18 cellular contexts compared by ENCODE assay signal in the genomic region with DNA sequence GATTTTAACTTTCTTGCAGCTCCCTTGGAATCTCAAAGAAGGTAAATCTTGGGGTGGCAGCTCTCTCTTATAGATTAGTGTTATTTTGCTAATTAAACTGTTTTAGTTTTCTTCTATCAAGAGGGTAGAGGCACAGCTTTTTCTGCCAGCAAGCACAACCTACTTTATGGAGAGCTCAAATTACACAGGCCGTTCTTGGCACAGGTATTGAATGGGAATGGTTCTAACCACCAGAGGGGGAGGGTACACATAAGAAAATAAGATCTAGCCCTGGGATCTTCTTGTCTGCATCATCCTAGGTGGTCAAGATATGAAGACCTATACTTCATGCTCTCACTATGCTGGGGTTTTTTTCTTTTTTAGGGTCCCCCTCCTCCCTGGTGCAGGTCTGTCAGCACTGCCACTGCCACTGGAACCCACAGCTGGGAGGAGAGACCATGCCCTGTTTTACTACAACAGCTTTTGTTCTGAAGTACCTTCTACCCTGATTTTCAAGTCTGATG. TPM values are rescaled to one million over a fixed set of nuclear protein-coding genes. Genes with fewer than 3 reads are reported as not detected.
A peak's percentile ranks its signal among the peaks of the same experiment; 100 is the strongest.
DNase-seq lines count a peak whose midpoint lies in the region; ATAC-seq and TF ChIP-seq lines count a peak whose summit lies in the region.
"Had no signal": no experiment of that assay in that cellular context is flagged by ENCODE, and none has a peak within 500 bp of the region (broad histone marks: within the 10 kb centered on the region; RNA-seq: fewer than 3 reads in every experiment).

No MANE protein-coding gene starts in this region.

- H3K27me3 Mint-ChIP-seq in naive thymus-derived CD4-positive, alpha-beta T cell: no peaks in the 10 kb centered on the region

- H3K9me3 ChIP-seq in naive thymus-derived CD4-positive, alpha-beta T cell (ENCODE audit: control insufficient read depth in 2 of 3, low read length in 3 of 3): no peaks in the 10 kb centered on the region
- H3K9me3 ChIP-seq in tibial nerve: no peaks in the 10 kb centered on the region

- peaks cover 7 to 68% (median 40%) of the 10 kb centered on the region in 5 donors for H3K36me3 Mint-ChIP-seq in naive thymus-derived CD4-positive, alpha-beta T cell

- H3K9me3 Mint-ChIP-seq in naive thymus-derived CD4-positive, alpha-beta T cell: no peaks in the 10 kb centered on the region
- H3K9me3 Mint-ChIP-seq: T-helper 2 cell treated with Interferon-gamma antibody and Interleukin-4, amounts not matched to agents 5 μg/mL and 100 μg/mL, for 36 hours had no signal

- no peak overlapping the region for H3K4me3 ChIP-seq in naive thymus-derived CD4-positive, alpha-beta T cell (ENCODE audit: low read length)
- no peak overlapping the region for H3K4me3 ChIP-seq in tibial nerve
- H3K4me3 ChIP-seq: skin epidermis had no signal

- H3K27me3 ChIP-seq in naive thymus-derived CD4-positive, alpha-beta T cell (ENCODE audit: control insufficient read depth in 2 of 2, insufficient read depth in 2 of 2, low read length in 2 of 2): no peaks in the 10 kb centered on the region
- no peaks in the 10 kb centered on the region for H3K27me3 ChIP-seq in tibial nerve
- H3K27me3 ChIP-seq: foreskin keratinocyte had no signal

- peak overlapping the region in 1 of 9 donors; percentile 28 for H3K27ac Mint-ChIP-seq in naive thymus-derived CD4-positive, alpha-beta T cell
- H3K27ac Mint-ChIP-seq: T-helper 2 cell treated with Interferon-gamma antibody and Interleukin-4, amounts not matched to agents 5 μg/mL and 100 μg/mL, for 36 hours had no signal

- no peak for TF ChIP-seq EP300 in tibial nerve (IDR thresholded peaks at IDR 0.05)

- CTCF ChIA-PET in naive thymus-derived CD4-positive, alpha-beta T cell (lab: Charles Lee): no interaction called here

- POLR2A ChIA-PET in naive thymus-derived CD4-positive, alpha-beta T cell (lab: Charles Lee): no interaction called here

- TF ChIP-seq CTCF in tibial nerve (IDR thresholded peaks at IDR 0.05): no peak

- intact Hi-C loops in naive thymus-derived CD4-positive, alpha-beta T cell (cut with micrococcal nuclease): no loop called here

- H3K36me3 ChIP-seq in naive thymus-derived CD4-positive, alpha-beta T cell (ENCODE audit: control insufficient read depth in 2 of 3, insufficient read depth in 3 of 3, low read length in 3 of 3): peaks cover 0 to 77% (median 24%) of the 10 kb centered on the region in 3 experiments
- H3K36me3 ChIP-seq in tibial nerve: peaks cover 0 to 98% (median 0%) of the 10 kb centered on the region in 3 donors

- WGBS in tibial nerve, 2 donors: 56 to 57% methylated on average over 1 of the region's 1 CpG

- peaks cover 0 to 3% (median 0%) of the 10 kb centered on the region in 7 donors for H3K4me1 Mint-ChIP-seq in naive thymus-derived CD4-positive, alpha-beta T cell

- no peaks in the 10 kb centered on the region for H3K4me1 ChIP-seq in naive thymus-derived CD4-positive, alpha-beta T cell (ENCODE audit: control insufficient read depth in 2 of 2, insufficient read depth in 2 of 2, low read length in 2 of 2)
- H3K4me1 ChIP-seq in tibial nerve: no peaks in the 10 kb centered on the region
- H3K4me1 ChIP-seq: foreskin keratinocyte had no signal

- no peak overlapping the region for H3K27ac ChIP-seq in naive thymus-derived CD4-positive, alpha-beta T cell (ENCODE audit: low read depth, low read length)
- no peak overlapping the region for H3K27ac ChIP-seq in tibial nerve
- H3K27ac ChIP-seq: foreskin keratinocyte had no signal

- no peak overlapping the region for H3K4me3 Mint-ChIP-seq in naive thymus-derived CD4-positive, alpha-beta T cell
- H3K4me3 Mint-ChIP-seq: T-helper 2 cell treated with Interferon-gamma antibody and Interleukin-4, amounts not matched to agents 5 μg/mL and 100 μg/mL, for 36 hours had no signal

- TF ChIP-seq POLR2A in tibial nerve (IDR thresholded peaks at IDR 0.05): no peak

- DNase-seq in DMS79 treated with DMSO at 0.1 percent for 48 hours (lab: John Stamatoyannopoulos, UW) (peak; percentile 75), NCI-H1105 (lab: John Stamatoyannopoulos, UW) (peak; percentile 41), NCI-H69 (lab: John Stamatoyannopoulos, UW) (peak; percentile 63), iris pigment epithelial cell (ENCODE audit: low read depth) (peak; percentile 54), tibial nerve (ENCODE audit: low spot score in 2 of 2) (no peak), NCI-H748 (lab: John Stamatoyannopoulos, UW; ENCODE audit: unreplicated experiment) (no peak)
- DNase-seq in stimulated activated CD4-positive, alpha-beta T cell treated with anti-CD3 and anti-CD28 coated beads, Interleukin-2, amount 100 ng/mL, for 48 hours: no peak
- DNase-seq in naive thymus-derived CD4-positive, alpha-beta T cell: no peak
- DNase-seq: activated CD4-positive, alpha-beta T cell treated with anti-CD3 and anti-CD28 coated beads for 1 hour; activated naive CD4-positive, alpha-beta T cell treated with anti-CD3 and anti-CD28 coated beads, Interleukin-2, amount 50 U/mL, for 16 hours; AML-193; DMS53; foreskin keratinocyte; KG1; SIG-M5; stimulated activated naive CD4-positive, alpha-beta T cell treated with Interleukin-2 at 50 U/mL for 16 hours had no signal

- ATAC-seq in naive thymus-derived CD4-positive, alpha-beta T cell: no peak
- ATAC-seq: foreskin keratinocyte had no signal

RNA-seq across cellular contexts. Expression of gene STAC3, which starts 48.6 kb away (rescaled TPM):
- total RNA-seq in naive thymus-derived CD4-positive, alpha-beta T cell: 1 to 10 TPM; 2.5 to 7.3 (median 5.6) TPM
- polyA plus RNA-seq in naive thymus-derived CD4-positive, alpha-beta T cell: not detected
- 1 to 10 TPM in 3 of 4 donors, not detected in 1; 1.7 to 5.0 (median 3.6) TPM for total RNA-seq in tibial nerve

Comparison
In these comparisons a context has a peak if more than half of its experiments do, and no peak if none do; other contexts are left out.
1. DNase-seq: peak in DMS79 treated with DMSO at 0.1 percent for 48 hours (single experiment), NCI-H1105 (single experiment), NCI-H69 (single experiment) and iris pigment epithelial cell (single experiment); none in stimulated activated CD4-positive, alpha-beta T cell treated with anti-CD3 and anti-CD28 coated beads, Interleukin-2, amount 100 ng/mL, for 48 hours (0 of 2), naive thymus-derived CD4-positive, alpha-beta T cell (0 of 9), tibial nerve (0 of 2) and NCI-H748 (single experiment).